Comparison of ENCODE assay signal across 8 cellular contexts in the genomic region with DNA sequence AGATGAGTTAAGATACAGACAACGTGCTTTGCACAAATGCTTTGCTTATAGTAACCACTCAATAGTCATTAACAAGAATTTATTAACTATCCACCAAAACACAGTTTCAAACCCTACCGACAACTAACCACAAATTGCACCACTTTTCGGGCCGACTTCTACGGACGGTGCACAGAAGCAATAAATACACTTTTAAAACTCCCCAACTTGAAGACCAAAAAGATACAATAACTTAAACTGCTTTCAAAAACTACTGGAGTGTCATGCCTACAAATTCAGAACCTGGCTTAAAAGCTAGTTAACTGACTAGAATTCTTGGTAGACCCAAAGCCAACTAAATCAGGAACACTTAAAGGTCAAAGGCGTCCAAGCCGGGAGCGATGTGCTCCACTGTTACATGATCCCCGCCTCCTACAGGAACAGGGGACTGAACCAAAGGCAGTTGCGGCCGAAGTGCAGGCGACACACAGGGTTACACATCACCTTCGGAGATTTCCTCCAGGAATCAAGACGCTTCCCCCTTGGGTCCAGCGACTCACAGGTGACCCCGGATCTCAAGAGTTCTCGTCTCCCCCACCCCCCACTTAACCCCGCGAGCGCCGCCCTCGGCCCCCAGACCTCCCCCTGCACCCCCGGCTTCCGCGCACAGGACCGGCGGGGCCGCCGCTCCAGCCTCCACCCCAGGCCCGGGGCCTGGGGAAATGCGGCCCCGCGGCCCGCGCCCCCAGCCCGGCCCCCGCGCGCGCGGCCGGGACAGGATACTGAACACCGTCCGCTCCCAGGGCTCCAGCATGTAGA. TPM values are rescaled to one million over a fixed set of nuclear protein-coding genes. Genes with fewer than 3 reads are reported as not detected.
DNase-seq lines count a peak whose midpoint lies in the region; ATAC-seq and TF ChIP-seq lines count a peak whose summit lies in the region.

No MANE protein-coding gene starts in this region.

- H3K27me3 Mint-ChIP-seq in activated CD8-positive, alpha-beta T cell treated with anti-CD3 and anti-CD28 coated beads for 36 hours = no peaks in the 10 kb centered on the region
- no peaks in the 10 kb centered on the region for H3K27me3 Mint-ChIP-seq in natural killer cell (ENCODE audit: low read depth in 2 of 2)

- H3K27ac Mint-ChIP-seq in activated CD8-positive, alpha-beta T cell treated with anti-CD3 and anti-CD28 coated beads for 36 hours = peak overlapping the region; percentile 89
- peak overlapping the region; percentile 76 to 82 for H3K27ac Mint-ChIP-seq in natural killer cell

- H3K79me2 ChIP-seq in fibroblast of lung (ENCODE audit: control insufficient read depth, insufficient read depth, low read length) = peaks cover 45% of the 10 kb centered on the region

- WGBS in upper lobe of left lung, 2 donors = 1 to 5% methylated on average over 9 to 41 of the region's 45 CpGs

- H3K9me3 ChIP-seq in fibroblast of lung (ENCODE audit: control insufficient read depth, insufficient read depth, low read depth, low read length) (no peaks in the 10 kb centered on the region), upper lobe of left lung (no peaks in the 10 kb centered on the region)

- ATAC-seq in GM18868 (IDR thresholded peaks at IDR 0.05; ENCODE audit: unreplicated experiment) (peak; percentile 33), HG03097 (IDR thresholded peaks at IDR 0.05; ENCODE audit: low FRiP score, unreplicated experiment) (peak; percentile 18), natural killer cell (peak in 1 of 3 donors; percentile 0), upper lobe of left lung (ENCODE audit: low FRiP score in 2 of 2) (peak; percentile 53 to 55)
- peak; percentile 2 for ATAC-seq in activated CD8-positive, alpha-beta T cell treated with anti-CD3 and anti-CD28 coated beads for 36 hours

- no peaks in the 10 kb centered on the region for H4K20me1 ChIP-seq in fibroblast of lung (ENCODE audit: control insufficient read depth, extremely low read depth, insufficient read depth, low read length)

- H3K27ac ChIP-seq in fibroblast of lung (ENCODE audit: insufficient read depth, low read length) (peak overlapping the region; percentile 93), upper lobe of left lung (peak overlapping the region; percentile 89 to 95 (median 92))

- DNase-seq in AG09309 (ENCODE audit: low read depth) (no peak), NCI-H2227 treated with DMSO at 0.1 percent for 48 hours (lab: John Stamatoyannopoulos, UW) (peak; percentile 14), fibroblast of lung (ENCODE audit: low read depth in 2 of 2) (peak; percentile 47 to 74), natural killer cell (no peak), upper lobe of left lung (peak in 1 of 2 donors; percentile 63)
- peak; percentile 33 for DNase-seq in activated CD8-positive, alpha-beta T cell treated with anti-CD3 and anti-CD28 coated beads for 36 hours

- POLR2A ChIA-PET in activated CD8-positive, alpha-beta T cell treated with anti-CD3 and anti-CD28 coated beads for 36 hours (lab: Charles Lee) = interaction anchor here (0.6 to 1.0 kb wide), 2 partner anchors 9 to 75 kb away, joined by 3 to 5 read pairs; no protein-coding TSS in a partner anchor

- H3K36me3 Mint-ChIP-seq in activated CD8-positive, alpha-beta T cell treated with anti-CD3 and anti-CD28 coated beads for 36 hours (ENCODE audit: low read depth) = peaks cover 1% of the 10 kb centered on the region
- no peaks in the 10 kb centered on the region for H3K36me3 Mint-ChIP-seq in natural killer cell

- H3K4me2 ChIP-seq in fibroblast of lung (ENCODE audit: extremely low read depth, insufficient read depth, low read length) = peak overlapping the region; percentile 98

- peak overlapping the region; percentile 92 for H3K9ac ChIP-seq in fibroblast of lung (ENCODE audit: insufficient read depth, low read length)

- no peaks in the 10 kb centered on the region for H3K4me1 ChIP-seq in fibroblast of lung (ENCODE audit: control insufficient read depth, extremely low read depth, insufficient read depth, low read length)
- peaks cover 8 to 28% (median 21%) of the 10 kb centered on the region in 4 donors for H3K4me1 ChIP-seq in upper lobe of left lung

- no peak for TF ChIP-seq EP300 in upper lobe of left lung (IDR thresholded peaks at IDR 0.05)

- CTCF ChIA-PET in activated CD8-positive, alpha-beta T cell treated with anti-CD3 and anti-CD28 coated beads for 36 hours (lab: Charles Lee) = interaction anchor here (1.2 kb wide), 1 partner anchor 50 kb away, joined by 3 read pairs; no protein-coding TSS in a partner anchor

- H3K4me3 ChIP-seq in AG09309 (ENCODE audit: control insufficient read depth, low read depth, low read length) (peak overlapping the region; percentile 65), fibroblast of lung (replicated peaks in 1 of 4; ENCODE audit: control extremely low read depth in 1 of 4, insufficient read depth in 1 of 4, low read depth in 3 of 4, low read length in 4 of 4) (peak overlapping the region; percentile 70 to 86 (median 83)), upper lobe of left lung (peak overlapping the region; percentile 44 to 89 (median 85))

- H3K9me3 Mint-ChIP-seq in activated CD8-positive, alpha-beta T cell treated with anti-CD3 and anti-CD28 coated beads for 36 hours = no peaks in the 10 kb centered on the region
- no peaks in the 10 kb centered on the region for H3K9me3 Mint-ChIP-seq in natural killer cell

- intact Hi-C loops in activated CD8-positive, alpha-beta T cell treated with anti-CD3 and anti-CD28 coated beads for 36 hours (cut with micrococcal nuclease) = no loop called here
- intact Hi-C loops in natural killer cell (cut with micrococcal nuclease) = loop anchor here (5.0 kb wide), 1 partner anchor 76 kb away; the partner anchor contains the start of gene EAPP

- no peak for TF ChIP-seq POLR2A in upper lobe of left lung (IDR thresholded peaks at IDR 0.05)

- TF ChIP-seq CTCF in AG09309 (IDR thresholded peaks at IDR 0.05; ENCODE audit: control insufficient read depth, insufficient read depth, low read depth, low read length, missing control alignments) = no peak
- TF ChIP-seq CTCF in activated CD8-positive, alpha-beta T cell treated with anti-CD3 and anti-CD28 coated beads for 36 hours (IDR thresholded peaks at IDR 0.05) = no peak
- TF ChIP-seq CTCF in fibroblast of lung (conservative IDR thresholded peaks at IDR 0.05 in 1 of 2, IDR thresholded peaks at IDR 0.05 in 1 of 2; ENCODE audit: low read depth in 1 of 2, low read length in 2 of 2) = no peak
- TF ChIP-seq CTCF in natural killer cell (IDR thresholded peaks at IDR 0.05) = no peak
- peak in 1 of 6 experiments; percentile 2 for TF ChIP-seq CTCF in upper lobe of left lung (IDR thresholded peaks at IDR 0.05)

- peak overlapping the region; percentile 95 for H3K4me3 Mint-ChIP-seq in activated CD8-positive, alpha-beta T cell treated with anti-CD3 and anti-CD28 coated beads for 36 hours
- H3K4me3 Mint-ChIP-seq in natural killer cell = peak overlapping the region; percentile 92

- H2AFZ ChIP-seq in fibroblast of lung (ENCODE audit: low read length) = no peak overlapping the region

- H3K27me3 ChIP-seq in fibroblast of lung (ENCODE audit: control insufficient read depth, insufficient read depth, low read length) = no peaks in the 10 kb centered on the region
- H3K27me3 ChIP-seq in upper lobe of left lung = no peaks in the 10 kb centered on the region

- peaks cover 14% of the 10 kb centered on the region for H3K4me1 Mint-ChIP-seq in activated CD8-positive, alpha-beta T cell treated with anti-CD3 and anti-CD28 coated beads for 36 hours (ENCODE audit: low read depth)
- H3K4me1 Mint-ChIP-seq in natural killer cell = peaks cover 10 to 15% of the 10 kb centered on the region in 2 donors

- H3K36me3 ChIP-seq in fibroblast of lung (ENCODE audit: control insufficient read depth, insufficient read depth, low read length) (no peaks in the 10 kb centered on the region), upper lobe of left lung (peaks cover 0 to 2% (median 0%) of the 10 kb centered on the region in 4 donors)

RNA-seq across cellular contexts. Expression of gene SPTSSA, which starts 0.5 kb away (rescaled TPM):
- total RNA-seq in activated CD8-positive, alpha-beta T cell treated with anti-CD3 and anti-CD28 coated beads for 36 hours = 10 to 100 TPM; 10.7 to 11.1 TPM
- total RNA-seq in fibroblast of lung (15.9 and 20.1 TPM in 2 replicates), natural killer cell (1 to 10 TPM; 3.2 to 4.9 (median 4.9) TPM), upper lobe of left lung (100 to 1,000 TPM in 1 of 6 donors, 10 to 100 TPM in 5; 22.5 to 106 (median 42.1) TPM)
- 36.1 and 38.4 TPM in 2 replicates for polyA plus RNA-seq in fibroblast of lung
- polyA plus RNA-seq in fibroblast of lung (2012) = 33.6 and 35.6 TPM in 2 replicates
- polyA minus RNA-seq in fibroblast of lung (ENCODE audit: low replicate concordance) = 11.4 and 13.2 TPM in 2 replicates

Comparison
In these comparisons a context has a peak if more than half of its experiments do, and no peak if none do; other contexts are left out.
1. DNase-seq: peak in NCI-H2227 treated with DMSO at 0.1 percent for 48 hours (single experiment), activated CD8-positive, alpha-beta T cell treated with anti-CD3 and anti-CD28 coated beads for 36 hours (single experiment) and fibroblast of lung (2 of 2); none in AG09309 (single experiment) and natural killer cell (single experiment).
2. Peak in every context shown above with its lines, with median percentiles within 50 percentile points of each other: H3K4me3 ChIP-seq.